8 cellular contexts compared by ENCODE assay signal in the genomic region with DNA sequence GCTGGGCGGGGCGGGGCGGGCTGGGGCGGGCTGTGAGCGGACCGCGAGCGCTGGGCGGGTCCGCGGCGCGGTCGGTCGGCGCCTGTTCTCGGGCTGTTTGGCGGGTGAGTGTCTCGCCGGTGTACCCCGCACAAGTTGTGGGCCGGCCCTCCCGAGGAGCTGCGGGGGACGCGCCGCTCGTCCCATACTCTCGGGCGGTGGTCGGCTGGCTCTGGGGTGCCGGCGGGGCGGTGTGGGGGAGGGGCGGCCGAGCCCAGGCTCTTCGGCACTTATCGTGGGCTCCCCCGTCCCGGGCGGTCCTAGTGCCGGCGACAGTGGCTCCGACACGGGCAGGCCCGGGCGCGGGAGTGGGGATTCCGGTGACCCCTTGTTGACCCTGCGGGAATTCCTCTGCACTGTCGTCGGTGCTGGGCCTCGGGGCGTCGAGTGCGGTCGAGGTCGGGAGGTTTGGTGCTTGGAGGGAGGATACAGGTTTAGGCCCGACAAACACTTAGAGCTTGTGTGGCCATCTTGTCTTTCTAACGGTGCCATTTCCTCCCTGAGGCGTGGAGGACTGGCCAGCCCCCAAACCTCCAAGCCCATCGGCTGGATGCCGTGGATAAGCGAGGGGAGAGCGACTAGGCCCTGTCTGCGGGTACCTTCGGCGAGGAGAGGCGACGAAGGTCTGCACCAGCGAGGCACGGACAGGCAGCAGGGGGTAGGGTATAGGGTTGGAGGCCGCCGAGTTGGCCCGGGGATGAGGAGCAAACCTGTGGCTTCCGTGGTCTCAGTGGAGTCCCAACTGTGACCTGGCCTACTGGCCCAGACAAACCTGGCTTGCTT. TPM values are rescaled to one million over a fixed set of nuclear protein-coding genes. Genes with fewer than 3 reads are reported as not detected.
A peak's percentile ranks its signal among the peaks of the same experiment; 100 is the strongest.
DNase-seq lines count a peak whose midpoint lies in the region; ATAC-seq and TF ChIP-seq lines count a peak whose summit lies in the region.

A gene (plus strand): TSS at position 47 of the 822 bp plus-strand sequence. CDS start 8,308 bp downstream, outside the sequence.

- DNase-seq in Peyer's patch (peak in 2 of 3 donors; percentile 78 to 89), Right ventricle myocardium inferior (ENCODE audit: missing footprints) (peak; percentile 90), posterior cingulate gyrus (peak in 8 of 10 donors; percentile 59 to 96 (median 69)), KG1 (lab: John Stamatoyannopoulos, UW) (no peak)
- peak; percentile 79 for DNase-seq in activated naive CD4-positive, alpha-beta T cell treated with anti-CD3 and anti-CD28 coated beads, Interleukin-2, amount 50 U/mL, for 16 hours

- H3K27ac ChIP-seq in BLaER1 (peak within 1 kb of the TSS; percentile 99), Peyer's patch (peak within 1 kb of the TSS; percentile 94 to 99 (median 96))

- H3K9ac ChIP-seq in BLaER1: peak within 1 kb of the TSS; percentile 98

- peaks cover 52% of the 10 kb centered on the region for H4K20me1 ChIP-seq in BLaER1

- H3K4me2 ChIP-seq in BLaER1: peak within 1 kb of the TSS; percentile 81

- intact Hi-C loops in Right ventricle myocardium inferior (cut with DNase I): loop anchor here (1.0 to 10.0 kb wide), 4 partner anchors 40 to 191 kb away; a partner anchor contains a TSS
- intact Hi-C loops in posterior cingulate gyrus (cut with DNase I): loop anchor here (2.0 to 5.0 kb wide), 2 partner anchors 41 to 99 kb away; a partner anchor contains a TSS

- H3K9me3 ChIP-seq in BLaER1 (no peaks in the 10 kb centered on the region), Peyer's patch (no peaks in the 10 kb centered on the region)

- peak within 1 kb of the TSS; percentile 87 for H3K4me3 ChIP-seq in BLaER1
- H3K4me3 ChIP-seq in Peyer's patch: peak within 1 kb of the TSS; percentile 72 to 90 (median 80)

- H3K36me3 ChIP-seq in BLaER1 (peaks cover 18% of the 10 kb centered on the region; the same call in 1 of the 2 replicates), Peyer's patch (no peaks in the 10 kb centered on the region)

- H3K4me1 ChIP-seq in BLaER1: peaks cover 75% of the 10 kb centered on the region
- peaks cover 0 to 63% (median 12%) of the 10 kb centered on the region in 4 donors for H3K4me1 ChIP-seq in Peyer's patch

- peak; percentile 33 to 61 for TF ChIP-seq POLR2A in Peyer's patch (IDR thresholded peaks at IDR 0.05)

- H3K27me3 ChIP-seq in BLaER1 (no peaks in the 10 kb centered on the region), Peyer's patch (no peaks in the 10 kb centered on the region)

- no peak for TF ChIP-seq CTCF in Peyer's patch (IDR thresholded peaks at IDR 0.05)

- ATAC-seq in GM19035 (IDR thresholded peaks at IDR 0.05; ENCODE audit: unreplicated experiment) (peak; percentile 45), HG03280 (IDR thresholded peaks at IDR 0.05; ENCODE audit: unreplicated experiment) (peak; percentile 38), Right ventricle myocardium inferior (peak; percentile 51)

RNA-seq across cellular contexts. Expression of the gene that starts here (rescaled TPM):
- total RNA-seq in Peyer's patch (100 to 1,000 TPM; 175 to 281 (median 193) TPM), Right ventricle myocardium inferior (150 TPM)
